27 cellular contexts compared by ENCODE assay signal in the genomic region with DNA sequence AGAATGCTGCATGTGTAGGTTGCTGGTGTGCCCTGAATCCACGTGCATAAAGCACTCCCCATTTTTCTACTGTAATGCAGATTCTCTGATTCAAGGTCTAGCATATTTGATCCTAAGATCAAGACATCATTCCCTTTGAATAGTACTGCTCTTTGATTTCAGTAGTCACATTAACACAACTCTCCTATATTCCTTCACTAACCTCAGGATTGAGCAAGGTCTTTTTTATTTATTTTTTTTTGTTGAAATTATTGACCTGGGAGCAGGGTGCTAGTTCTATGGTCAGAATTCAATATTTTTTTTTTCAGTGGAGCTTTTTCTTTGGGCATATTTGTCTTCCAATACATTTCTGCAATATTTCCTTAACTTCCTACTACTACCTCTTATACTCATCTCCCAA.
"Had no signal": no experiment of that assay in that cellular context is flagged by ENCODE, and none has a peak within 500 bp of the region (broad histone marks: within the 10 kb centered on the region; RNA-seq: fewer than 3 reads in every experiment).

No MANE protein-coding gene starts in this region.

- H3K4me1 ChIP-seq: colonic mucosa, esophagus muscularis mucosa, esophagus squamous epithelium, foreskin keratinocyte, gastrocnemius medialis, gastroesophageal sphincter, heart left ventricle, heart right ventricle had no signal

- H3K27ac ChIP-seq: colonic mucosa, coronary artery, dorsolateral prefrontal cortex, epithelial cell of prostate, esophagus muscularis mucosa, esophagus squamous epithelium, foreskin keratinocyte, gastrocnemius medialis, gastroesophageal sphincter, heart left ventricle, heart right ventricle had no signal

- ATAC-seq: effector memory CD8-positive, alpha-beta T cell; esophagus mucosa; foreskin keratinocyte; gastrocnemius medialis; gastroesophageal sphincter; heart left ventricle; heart right ventricle had no signal

- H3K9me3 ChIP-seq: colonic mucosa, esophagus muscularis mucosa, esophagus squamous epithelium, gastrocnemius medialis, gastroesophageal sphincter had no signal

- H3K36me3 ChIP-seq: colonic mucosa, gastrocnemius medialis, heart right ventricle had no signal

- FAIRE-seq: endometrium, endothelial cell of umbilical vein, frontal cortex had no signal

- H3K27me3 ChIP-seq: colonic mucosa, esophagus muscularis mucosa, esophagus squamous epithelium, foreskin keratinocyte, gastrocnemius medialis, gastroesophageal sphincter, heart left ventricle, heart right ventricle had no signal

- H3K4me3 ChIP-seq: colonic mucosa, coronary artery, dorsolateral prefrontal cortex, esophagus muscularis mucosa, esophagus squamous epithelium, gastrocnemius medialis, gastroesophageal sphincter, heart left ventricle, heart right ventricle had no signal

- DNase-seq: colonic mucosa; cortex of kidney; dermis blood vessel endothelial cell; dorsolateral prefrontal cortex; effector CD4-positive, alpha-beta T cell; effector CD8-positive, alpha-beta T cell; effector memory CD4-positive, alpha-beta T cell; effector memory CD8-positive, alpha-beta T cell; endodermal cell; erythroblast; esophagus squamous epithelium; foreskin fibroblast; foreskin keratinocyte; foreskin melanocyte; gastrocnemius medialis; glutamatergic neuron; head of caudate nucleus; heart left ventricle; heart right ventricle had no signal
